Comparison of ENCODE assay signal across 1 cellular context in the genomic region with DNA sequence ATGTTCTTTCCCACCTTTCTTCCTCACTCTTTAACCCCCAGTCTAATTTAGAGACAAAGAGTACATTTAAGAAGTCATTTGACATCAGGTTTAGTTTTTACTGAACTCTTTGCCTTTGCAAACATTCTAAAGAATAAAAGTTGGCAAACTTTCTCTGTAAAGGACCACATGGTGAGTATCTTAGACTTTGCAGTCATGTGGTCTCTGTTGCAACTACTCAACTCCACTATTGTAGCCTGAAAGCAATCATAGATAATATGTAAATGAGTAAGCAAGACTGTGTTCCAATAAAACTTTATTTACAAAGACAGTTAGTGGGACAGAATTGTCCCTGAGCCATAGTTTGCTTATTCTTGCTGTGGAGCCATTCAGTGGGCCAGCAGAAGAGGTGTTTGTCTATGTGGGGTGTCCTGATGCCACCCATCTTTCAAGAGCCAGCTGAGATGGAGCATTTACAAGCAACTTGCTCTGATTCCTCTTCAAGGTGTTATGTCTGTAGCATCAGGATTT.
TF ChIP-seq lines count a peak whose summit lies in the region.

No MANE protein-coding gene starts in this region.

TF ChIP-seq in HepG2, 621 proteins besides CTCF, POLR2A, EP300 and RAD21 (continued from another document):
- TF ChIP-seq, protein P1, sequence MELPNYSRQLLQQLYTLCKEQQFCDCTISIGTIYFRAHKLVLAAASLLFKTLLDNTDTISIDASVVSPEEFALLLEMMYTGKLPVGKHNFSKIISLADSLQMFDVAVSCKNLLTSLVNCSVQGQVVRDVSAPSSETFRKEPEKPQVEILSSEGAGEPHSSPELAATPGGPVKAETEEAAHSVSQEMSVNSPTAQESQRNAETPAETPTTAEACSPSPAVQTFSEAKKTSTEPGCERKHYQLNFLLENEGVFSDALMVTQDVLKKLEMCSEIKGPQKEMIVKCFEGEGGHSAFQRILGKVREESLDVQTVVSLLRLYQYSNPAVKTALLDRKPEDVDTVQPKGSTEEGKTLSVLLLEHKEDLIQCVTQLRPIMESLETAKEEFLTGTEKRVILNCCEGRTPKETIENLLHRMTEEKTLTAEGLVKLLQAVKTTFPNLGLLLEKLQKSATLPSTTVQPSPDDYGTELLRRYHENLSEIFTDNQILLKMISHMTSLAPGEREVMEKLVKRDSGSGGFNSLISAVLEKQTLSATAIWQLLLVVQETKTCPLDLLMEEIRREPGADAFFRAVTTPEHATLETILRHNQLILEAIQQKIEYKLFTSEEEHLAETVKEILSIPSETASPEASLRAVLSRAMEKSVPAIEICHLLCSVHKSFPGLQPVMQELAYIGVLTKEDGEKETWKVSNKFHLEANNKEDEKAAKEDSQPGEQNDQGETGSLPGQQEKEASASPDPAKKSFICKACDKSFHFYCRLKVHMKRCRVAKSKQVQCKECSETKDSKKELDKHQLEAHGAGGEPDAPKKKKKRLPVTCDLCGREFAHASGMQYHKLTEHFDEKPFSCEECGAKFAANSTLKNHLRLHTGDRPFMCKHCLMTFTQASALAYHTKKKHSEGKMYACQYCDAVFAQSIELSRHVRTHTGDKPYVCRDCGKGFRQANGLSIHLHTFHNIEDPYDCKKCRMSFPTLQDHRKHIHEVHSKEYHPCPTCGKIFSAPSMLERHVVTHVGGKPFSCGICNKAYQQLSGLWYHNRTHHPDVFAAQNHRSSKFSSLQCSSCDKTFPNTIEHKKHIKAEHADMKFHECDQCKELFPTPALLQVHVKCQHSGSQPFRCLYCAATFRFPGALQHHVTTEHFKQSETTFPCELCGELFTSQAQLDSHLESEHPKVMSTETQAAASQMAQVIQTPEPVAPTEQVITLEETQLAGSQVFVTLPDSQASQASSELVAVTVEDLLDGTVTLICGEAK (IDR thresholded peaks at IDR 0.05): peak; percentile 42
- TF ChIP-seq, protein P1 (CRISPR knock-in tag; IDR thresholded peaks at IDR 0.05): peak; percentile 92
